Comparison of ENCODE assay signal across 8 cellular contexts in the genomic region with DNA sequence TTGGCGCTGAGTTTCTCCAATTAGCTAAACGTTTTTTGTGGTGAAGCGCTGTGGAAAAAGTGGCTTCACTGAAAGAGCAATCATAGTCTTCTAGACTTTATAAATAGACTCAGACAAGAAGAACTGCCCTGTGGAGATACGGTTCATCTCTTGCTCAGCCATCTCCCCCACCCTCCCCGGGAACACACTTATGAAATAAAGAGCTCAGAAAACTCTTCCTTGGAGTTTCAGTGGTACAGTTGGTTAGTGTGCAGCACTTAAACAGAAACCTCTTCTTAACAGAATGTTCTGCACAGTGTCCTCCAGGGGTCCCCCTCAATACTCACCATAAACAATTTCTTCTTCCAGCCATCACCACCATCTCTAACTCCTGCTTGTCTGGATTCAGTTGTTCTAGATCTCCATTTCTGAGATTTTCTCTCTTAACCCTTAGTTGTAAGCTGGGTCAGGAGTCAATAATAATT.
A peak's percentile ranks its signal among the peaks of the same experiment; 100 is the strongest.
DNase-seq lines count a peak whose midpoint lies in the region; ATAC-seq lines count a peak whose summit lies in the region.

No MANE protein-coding gene starts in this region.

- DNase-seq in SK-MEL-5 (ENCODE audit: low read depth, low spot score) (peak; percentile 27), midbrain (lab: John Stamatoyannopoulos, UW) (peak; percentile 14), NCI-H1436 treated with DMSO at 0.1 percent for 48 hours (lab: John Stamatoyannopoulos, UW) (no peak), activated gamma-delta T cell treated with Interleukin-2 at 50 U/mL for 16 hours (no peak)
- no peak for DNase-seq in activated T-cell treated with anti-CD3 and anti-CD28 coated beads, Interleukin-2, amount 50 U/mL, for 48 hours
- no peak for DNase-seq in activated CD8-positive, alpha-beta memory T cell treated with anti-CD3 and anti-CD28 coated beads, Interleukin-2, amount 50 U/mL, for 4 hours

- in situ Hi-C loops in SK-MEL-5 (cut with HindIII; ENCODE audit: low pct_unique_long_range_greater_than_20kb, low sequenced_read_pairs) = no loop called here

- ATAC-seq in GM18867 (IDR thresholded peaks at IDR 0.05; ENCODE audit: unreplicated experiment) (peak; percentile 90), HG02763 (IDR thresholded peaks at IDR 0.05; ENCODE audit: unreplicated experiment) (peak; percentile 92)

Comparison
In these comparisons a context has a peak if more than half of its experiments do, and no peak if none do; other contexts are left out.
1. DNase-seq: peak in SK-MEL-5 (single experiment) and midbrain (single experiment); none in NCI-H1436 treated with DMSO at 0.1 percent for 48 hours (single experiment), activated T-cell treated with anti-CD3 and anti-CD28 coated beads, Interleukin-2, amount 50 U/mL, for 48 hours (0 of 2), activated gamma-delta T cell treated with Interleukin-2 at 50 U/mL for 16 hours (single experiment) and activated CD8-positive, alpha-beta memory T cell treated with anti-CD3 and anti-CD28 coated beads, Interleukin-2, amount 50 U/mL, for 4 hours (single experiment).